In the genomic region with DNA sequence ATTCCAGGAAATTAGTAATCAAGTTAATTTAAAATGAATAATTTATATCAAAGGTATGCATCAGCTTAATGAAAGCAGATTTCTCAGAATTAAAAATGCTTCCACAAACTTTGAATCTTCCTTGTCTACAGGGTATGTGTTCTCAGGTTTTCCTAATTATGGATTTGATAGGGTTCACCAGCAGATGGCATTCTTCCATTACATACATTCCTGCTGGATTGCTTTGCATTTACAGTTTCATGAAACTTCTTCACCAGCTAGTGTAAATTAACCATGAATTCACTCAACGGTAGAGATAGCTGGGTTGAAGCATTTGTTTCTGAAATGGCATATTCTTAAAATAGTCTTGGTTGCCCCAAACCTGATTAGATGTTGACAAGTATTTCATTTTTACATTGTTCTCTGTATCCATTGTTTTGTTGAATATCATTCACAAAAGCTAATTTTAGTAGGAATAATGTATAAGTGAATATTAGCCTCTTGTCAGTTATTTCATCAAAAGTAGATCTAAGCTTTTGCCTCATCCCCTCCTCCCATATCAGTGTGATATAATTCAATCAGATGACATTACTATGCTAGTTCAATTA, we compare ENCODE assay signal across 8 cellular contexts.
DNase-seq lines count a peak whose midpoint lies in the region; ATAC-seq and TF ChIP-seq lines count a peak whose summit lies in the region.

No MANE protein-coding gene starts in this region.

- H3K27ac Mint-ChIP-seq in CD14-positive monocyte (no peak overlapping the region), neural progenitor cell (no peak overlapping the region)

- no peak overlapping the region for H2AFZ ChIP-seq in neural progenitor cell (replicated peaks)

- H3K27me3 Mint-ChIP-seq in CD14-positive monocyte (ENCODE audit: low read depth in 3 of 3) (peaks cover 0 to 2% (median 0%) of the 10 kb centered on the region in 3 donors), neural progenitor cell (ENCODE audit: insufficient read depth, low read depth) (peaks cover 2% of the 10 kb centered on the region)

- no peaks in the 10 kb centered on the region for H3K4me1 Mint-ChIP-seq in CD14-positive monocyte
- peaks cover 2% of the 10 kb centered on the region for H3K4me1 Mint-ChIP-seq in neural progenitor cell

- no peaks in the 10 kb centered on the region for H3K36me3 ChIP-seq in neural progenitor cell

- no peaks in the 10 kb centered on the region for H3K36me3 Mint-ChIP-seq in CD14-positive monocyte
- no peaks in the 10 kb centered on the region for H3K36me3 Mint-ChIP-seq in neural progenitor cell

- no peak overlapping the region for H3K4me3 ChIP-seq in neural progenitor cell

- no peak overlapping the region for H3K27ac ChIP-seq in neural progenitor cell

- peaks cover 4% of the 10 kb centered on the region for H3F3A ChIP-seq in neural progenitor cell (ENCODE audit: low read depth)

- TF ChIP-seq CTCF in CD14-positive monocyte (IDR thresholded peaks at IDR 0.05), result peak; percentile 36
- TF ChIP-seq CTCF in neural progenitor cell (IDR thresholded peaks at IDR 0.05), result peak; percentile 81

- no peak overlapping the region for H3K4me2 ChIP-seq in neural progenitor cell

- H4K20me1 ChIP-seq in neural progenitor cell (ENCODE audit: low read depth), result no peaks in the 10 kb centered on the region

- H3K9me3 ChIP-seq in neural progenitor cell (ENCODE audit: low read depth), result no peaks in the 10 kb centered on the region

- intact Hi-C loops in CD14-positive monocyte (cut with micrococcal nuclease), result no loop called here

- no peak overlapping the region for H3K9ac ChIP-seq in neural progenitor cell

- H3K4me1 ChIP-seq in neural progenitor cell, result no peaks in the 10 kb centered on the region

- no peak for DNase-seq in CD14-positive monocyte (ENCODE audit: low spot score)
- DNase-seq in HCEC 1CT, result peak; percentile 36
- DNase-seq in NCI-H774 (lab: John Stamatoyannopoulos, UW), result peak; percentile 42
- DNase-seq in dermis microvascular lymphatic vessel endothelial cell (ENCODE audit: low read depth in 2 of 2), result peak; percentile 30 to 61
- peak; percentile 54 for DNase-seq in neural progenitor cell (ENCODE audit: low spot score)
- no peak for DNase-seq in ecto neural progenitor cell (ENCODE audit: low spot score)
- DNase-seq in stimulated activated CD4-positive, alpha-beta T cell treated with anti-CD3 and anti-CD28 coated beads, Interleukin-4, amount 100 ng/mL, for 1 hour, result no peak

- H3K4me3 Mint-ChIP-seq in CD14-positive monocyte (no peak overlapping the region), neural progenitor cell (no peak overlapping the region)

- H3K79me2 ChIP-seq in neural progenitor cell (ENCODE audit: low read depth), result no peaks in the 10 kb centered on the region

- peaks cover 0 to 1% (median 0%) of the 10 kb centered on the region in 7 donors for H3K9me3 Mint-ChIP-seq in CD14-positive monocyte
- no peaks in the 10 kb centered on the region for H3K9me3 Mint-ChIP-seq in neural progenitor cell

- peaks cover 45% of the 10 kb centered on the region for H3K27me3 ChIP-seq in neural progenitor cell

- no peak for ATAC-seq in GM21381 (IDR thresholded peaks at IDR 0.05; ENCODE audit: unreplicated experiment)

Comparison
In these comparisons a context has a peak if more than half of its experiments do, and no peak if none do; other contexts are left out.
1. DNase-seq: peak in HCEC 1CT (single experiment), NCI-H774 (single experiment), dermis microvascular lymphatic vessel endothelial cell (2 of 2) and neural progenitor cell (single experiment); none in CD14-positive monocyte (single experiment), ecto neural progenitor cell (single experiment) and stimulated activated CD4-positive, alpha-beta T cell treated with anti-CD3 and anti-CD28 coated beads, Interleukin-4, amount 100 ng/mL, for 1 hour (single experiment).